Comparison of ENCODE assay signal across 8 cellular contexts in genomic region chr14:106153362-106153955, GRCh38.
DNase-seq lines count a peak whose midpoint lies in the region; ATAC-seq and TF ChIP-seq lines count a peak whose summit lies in the region.
"Not testable (repeated sequence)": the region's sequence is repeated elsewhere in the genome, so short reads cannot be mapped to it uniquely, and the experiment has no call there.

No MANE protein-coding gene starts in this region.

- not testable (repeated sequence) for TF ChIP-seq EP300 in gastroesophageal sphincter (IDR thresholded peaks at IDR 0.05)

- not testable (repeated sequence) for H3K27me3 Mint-ChIP-seq in HFFc6 (ENCODE audit: insufficient read depth); neural crest cell (ENCODE audit: low read depth)
- peaks cover 31% of the 10 kb centered on the region for H3K27me3 Mint-ChIP-seq in activated naive CD8-positive, alpha-beta T cell treated with anti-CD3 and anti-CD28 coated beads, Interleukin-2, amount 10 ng/mL, durations not matched to agents 7 days and 5 days

- DNase-seq in BE2C (peak; percentile 86), HFFc6 (peak; percentile 9), NCI-H526 (lab: John Stamatoyannopoulos, UW) (peak; percentile 53 to 81), neural crest cell (ENCODE audit: low read depth, low spot score) (peak; percentile 32)
- DNase-seq in activated CD4-positive, CD25-positive, alpha-beta regulatory T cell (lab: John Stamatoyannopoulos, UW): peak; percentile 50 to 87 (median 68)
- peak; percentile 88 for DNase-seq in activated naive CD8-positive, alpha-beta T cell treated with anti-CD3 and anti-CD28 coated beads, Interleukin-2, amount 10 ng/mL, durations not matched to agents 7 days and 5 days
- DNase-seq in stimulated activated CD8-positive, alpha-beta memory T cell treated with anti-CD3 and anti-CD28 coated beads, Interleukin-2, amount 100 ng/mL, for 1 hour (ENCODE audit: low read depth in 2 of 2): peak; percentile 61 to 75

- not testable (repeated sequence) for H3K4me1 ChIP-seq in BE2C, gastroesophageal sphincter

- not testable (repeated sequence) for H3K27ac ChIP-seq in gastroesophageal sphincter

- TF ChIP-seq POLR2A in gastroesophageal sphincter (IDR thresholded peaks at IDR 0.05): not testable (repeated sequence)

- H3K27me3 ChIP-seq in BE2C: not testable (repeated sequence)
- peaks cover 41% of the 10 kb centered on the region for H3K27me3 ChIP-seq in gastroesophageal sphincter

- H3K4me3 ChIP-seq in BE2C (ENCODE audit: low read depth, low read length); gastroesophageal sphincter: not testable (repeated sequence)

- TF ChIP-seq CTCF in BE2C (IDR thresholded peaks at IDR 0.05; ENCODE audit: low read depth, low read length) (peak; percentile 75), HFFc6 (IDR thresholded peaks at IDR 0.05) (peak; percentile 90), gastroesophageal sphincter (IDR thresholded peaks at IDR 0.05) (peak; percentile 50 to 95 (median 72)), neural crest cell (conservative IDR thresholded peaks at IDR 0.05) (peak; percentile 47)

- H3K36me3 ChIP-seq in BE2C, gastroesophageal sphincter: not testable (repeated sequence)

- POLR2A ChIA-PET in activated naive CD8-positive, alpha-beta T cell treated with anti-CD3 and anti-CD28 coated beads, Interleukin-2, amount 10 ng/mL, durations not matched to agents 7 days and 5 days (lab: Charles Lee): not testable (repeated sequence)

- H3K36me3 Mint-ChIP-seq in HFFc6 (ENCODE audit: low read depth); activated naive CD8-positive, alpha-beta T cell treated with anti-CD3 and anti-CD28 coated beads, Interleukin-2, amount 10 ng/mL, durations not matched to agents 7 days and 5 days; neural crest cell (ENCODE audit: low read depth): not testable (repeated sequence)

- not testable (repeated sequence) for ATAC-seq in activated naive CD8-positive, alpha-beta T cell treated with anti-CD3 and anti-CD28 coated beads, Interleukin-2, amount 10 ng/mL, durations not matched to agents 7 days and 5 days (ENCODE audit: low read depth); gastroesophageal sphincter

- H3K4me1 Mint-ChIP-seq in HFFc6 (ENCODE audit: low read depth); activated naive CD8-positive, alpha-beta T cell treated with anti-CD3 and anti-CD28 coated beads, Interleukin-2, amount 10 ng/mL, durations not matched to agents 7 days and 5 days; neural crest cell: not testable (repeated sequence)

- not testable (repeated sequence) for H3K9me3 ChIP-seq in BE2C, gastroesophageal sphincter

- 12 to 40% methylated on average over 6 to 12 of the region's 17 CpGs for WGBS in gastroesophageal sphincter (ENCODE audit: low coverage in 1 of 2), 2 donors

- H3K9me3 Mint-ChIP-seq in HFFc6; activated naive CD8-positive, alpha-beta T cell treated with anti-CD3 and anti-CD28 coated beads, Interleukin-2, amount 10 ng/mL, durations not matched to agents 7 days and 5 days; neural crest cell: not testable (repeated sequence)

- H3K4me3 Mint-ChIP-seq in HFFc6; activated naive CD8-positive, alpha-beta T cell treated with anti-CD3 and anti-CD28 coated beads, Interleukin-2, amount 10 ng/mL, durations not matched to agents 7 days and 5 days; neural crest cell: not testable (repeated sequence)

- H3K27ac Mint-ChIP-seq in HFFc6; activated naive CD8-positive, alpha-beta T cell treated with anti-CD3 and anti-CD28 coated beads, Interleukin-2, amount 10 ng/mL, durations not matched to agents 7 days and 5 days; neural crest cell (ENCODE audit: unreplicated experiment): not testable (repeated sequence)

Comparison
In these comparisons a context has a peak if more than half of its experiments do, and no peak if none do; other contexts are left out.
1. DNase-seq: peak in every context shown above with its lines; median percentile 88 in activated naive CD8-positive, alpha-beta T cell treated with anti-CD3 and anti-CD28 coated beads, Interleukin-2, amount 10 ng/mL, durations not matched to agents 7 days and 5 days; 86 in BE2C; 68 in stimulated activated CD8-positive, alpha-beta memory T cell treated with anti-CD3 and anti-CD28 coated beads, Interleukin-2, amount 100 ng/mL, for 1 hour; 68 in activated CD4-positive, CD25-positive, alpha-beta regulatory T cell; 67 in NCI-H526; 32 in neural crest cell; 9 in HFFc6.